8 cellular contexts compared by ENCODE assay signal in the genomic region with DNA sequence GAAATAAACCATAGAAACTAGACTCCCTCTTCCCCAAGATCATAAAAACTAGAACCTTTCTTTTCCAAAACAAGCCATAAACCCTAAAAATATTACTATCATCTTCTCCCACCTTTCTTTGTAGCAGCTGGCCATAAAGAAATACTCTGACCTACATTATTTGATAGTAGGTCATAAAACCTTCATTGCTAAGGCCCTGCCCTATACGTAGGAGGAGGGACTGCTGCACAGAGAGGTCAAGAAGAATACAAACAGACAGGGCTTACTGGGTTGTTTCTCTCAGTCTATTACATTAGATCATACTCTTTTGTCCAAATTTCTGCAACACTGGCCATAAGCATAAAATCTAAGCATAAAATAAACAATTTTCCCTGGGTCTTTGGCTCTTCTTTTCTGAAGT.
"Had no signal": no experiment of that assay in that cellular context is flagged by ENCODE, and none has a peak within 500 bp of the region (broad histone marks: within the 10 kb centered on the region; RNA-seq: fewer than 3 reads in every experiment).

No MANE protein-coding gene starts in this region.

- H3K4me1 ChIP-seq: HAP-1 had no signal

- FAIRE-seq: HepG2 had no signal

- H3K4me3 ChIP-seq: GM23248, HAP-1 had no signal

- H3K27ac ChIP-seq: GM23248 had no signal

- H3K9me3 ChIP-seq: HAP-1 had no signal

- ATAC-seq: HCT116, HepG2 had no signal

- H3K36me3 ChIP-seq: HAP-1 had no signal

- DNase-seq: GM23248, GOT3, H7, HFFc6, KBM-7 had no signal
